Comparison of ENCODE assay signal across 13 cellular contexts in genomic region chr5:81303563-81303962, GRCh38. TPM values are rescaled to one million over a fixed set of nuclear protein-coding genes. Genes with fewer than 3 reads are reported as not detected.
DNase-seq lines count a peak whose midpoint lies in the region; TF ChIP-seq lines count a peak whose summit lies in the region.
"Had no signal": no experiment of that assay in that cellular context is flagged by ENCODE, and none has a peak within 500 bp of the region (broad histone marks: within the 10 kb centered on the region; RNA-seq: fewer than 3 reads in every experiment).

No MANE protein-coding gene starts in this region.

- H3K27me3 Mint-ChIP-seq in activated CD4-positive, alpha-beta T cell treated with anti-CD3 and anti-CD28 coated beads, Interleukin-2, amount 10 ng/mL, durations not matched to agents 24 days and 14 days, result no peaks in the 10 kb centered on the region
- H3K27me3 Mint-ChIP-seq in chondrocyte (ENCODE audit: low read depth), result no peaks in the 10 kb centered on the region
- H3K27me3 Mint-ChIP-seq in osteocyte (ENCODE audit: unreplicated experiment), result no peaks in the 10 kb centered on the region
- H3K27me3 Mint-ChIP-seq: activated naive CD4-positive, alpha-beta T cell treated with anti-CD3 and anti-CD28 coated beads, Interleukin-2, amount 10 ng/mL, durations not matched to agents 7 days and 5 days had no signal

- peaks cover 27% of the 10 kb centered on the region for H3K4me1 ChIP-seq in PC-9 (replicated peaks; ENCODE audit: insufficient read depth)

- peaks cover 42% of the 10 kb centered on the region for H3K79me2 ChIP-seq in PC-9 (ENCODE audit: low read depth)

- H3K4me3 Mint-ChIP-seq in activated CD4-positive, alpha-beta T cell treated with anti-CD3 and anti-CD28 coated beads, Interleukin-2, amount 10 ng/mL, durations not matched to agents 24 days and 14 days, result peak overlapping the region; percentile 4
- H3K4me3 Mint-ChIP-seq in chondrocyte (ENCODE audit: unreplicated experiment), result peak overlapping the region; percentile 19
- peak overlapping the region; percentile 16 for H3K4me3 Mint-ChIP-seq in osteocyte (ENCODE audit: unreplicated experiment)
- H3K4me3 Mint-ChIP-seq: activated naive CD4-positive, alpha-beta T cell treated with anti-CD3 and anti-CD28 coated beads, Interleukin-2, amount 10 ng/mL, durations not matched to agents 7 days and 5 days had no signal

- no peaks in the 10 kb centered on the region for H3K36me3 ChIP-seq in PC-9 (ENCODE audit: low read depth)

- intact Hi-C loops in activated CD4-positive, alpha-beta T cell treated with anti-CD3 and anti-CD28 coated beads, Interleukin-2, amount 10 ng/mL, durations not matched to agents 24 days and 14 days (cut with micrococcal nuclease), result loop anchor here (5.0 to 10.0 kb wide), 8 partner anchors 341 to 896 kb away; partner anchors contain the start of genes ATG10, RASGRF2, SSBP2 and ZFYVE16
- intact Hi-C loops in PC-9 (cut with micrococcal nuclease; ENCODE audit: unreplicated experiment), result no loop called here

- peak overlapping the region; percentile 88; the same call in 1 of the 2 replicates for H3K4me2 ChIP-seq in PC-9

- H3K4me1 Mint-ChIP-seq in activated CD4-positive, alpha-beta T cell treated with anti-CD3 and anti-CD28 coated beads, Interleukin-2, amount 10 ng/mL, durations not matched to agents 24 days and 14 days, result peaks cover 30% of the 10 kb centered on the region
- H3K4me1 Mint-ChIP-seq in chondrocyte (ENCODE audit: low read depth) (peaks cover 37% of the 10 kb centered on the region), osteocyte (ENCODE audit: unreplicated experiment) (peaks cover 26% of the 10 kb centered on the region)

- 0 out of 2 replicates have a peak, but pooled peaks cover under 1% of the 10 kb centered on the region for H4K20me1 ChIP-seq in PC-9 (ENCODE audit: insufficient read depth)

- H3K27ac Mint-ChIP-seq in activated CD4-positive, alpha-beta T cell treated with anti-CD3 and anti-CD28 coated beads, Interleukin-2, amount 10 ng/mL, durations not matched to agents 24 days and 14 days, result no peak overlapping the region
- no peak overlapping the region for H3K27ac Mint-ChIP-seq in chondrocyte (ENCODE audit: unreplicated experiment)
- no peak overlapping the region for H3K27ac Mint-ChIP-seq in osteocyte (ENCODE audit: unreplicated experiment)
- H3K27ac Mint-ChIP-seq: activated naive CD4-positive, alpha-beta T cell treated with anti-CD3 and anti-CD28 coated beads, Interleukin-2, amount 10 ng/mL, durations not matched to agents 7 days and 5 days had no signal

- H2AFZ ChIP-seq in PC-9, result no peak overlapping the region

- no peak overlapping the region for H3K27ac ChIP-seq in PC-9

- no peaks in the 10 kb centered on the region for H3K9me3 Mint-ChIP-seq in activated CD4-positive, alpha-beta T cell treated with anti-CD3 and anti-CD28 coated beads, Interleukin-2, amount 10 ng/mL, durations not matched to agents 24 days and 14 days
- H3K9me3 Mint-ChIP-seq in chondrocyte (ENCODE audit: low read depth), result no peaks in the 10 kb centered on the region
- no peaks in the 10 kb centered on the region for H3K9me3 Mint-ChIP-seq in osteocyte (ENCODE audit: unreplicated experiment)
- H3K9me3 Mint-ChIP-seq: activated naive CD4-positive, alpha-beta T cell treated with anti-CD3 and anti-CD28 coated beads, Interleukin-2, amount 10 ng/mL, durations not matched to agents 7 days and 5 days had no signal

- H3K27me3 ChIP-seq in PC-9 (ENCODE audit: insufficient read depth, low read depth), result no peaks in the 10 kb centered on the region

- H3K4me3 ChIP-seq in PC-9, result no peak overlapping the region

- H3K9me3 ChIP-seq in PC-9 (ENCODE audit: insufficient read depth, low read depth), result no peaks in the 10 kb centered on the region

- no TSS peak for BruUV-seq in PC-9 (replicated peaks; lab: Mats Ljungman, UMichigan)

- POLR2A ChIA-PET in PC-9 (lab: Charles Lee; ENCODE audit: unreplicated experiment), result no interaction called here

- CTCF ChIA-PET in PC-9 (lab: Charles Lee), result no interaction called here

- H3K9me2 ChIP-seq in PC-9 (ENCODE audit: insufficient read depth), result no peaks in the 10 kb centered on the region

- H3F3A ChIP-seq in PC-9 (ENCODE audit: insufficient read depth, low read depth), result no peaks in the 10 kb centered on the region

- TF ChIP-seq CTCF in PC-9 (conservative IDR thresholded peaks at IDR 0.05), result no peak
- no peak for TF ChIP-seq CTCF in chondrocyte (IDR thresholded peaks at IDR 0.05)
- no peak for TF ChIP-seq CTCF in osteocyte (IDR thresholded peaks at IDR 0.05)
- no peak for TF ChIP-seq CTCF in GM20000 (IDR thresholded peaks at IDR 0.05; ENCODE audit: extremely low read depth, missing control alignments)

- H3K36me3 Mint-ChIP-seq in activated CD4-positive, alpha-beta T cell treated with anti-CD3 and anti-CD28 coated beads, Interleukin-2, amount 10 ng/mL, durations not matched to agents 24 days and 14 days (ENCODE audit: low read depth), result peaks cover 13% of the 10 kb centered on the region
- H3K36me3 Mint-ChIP-seq in chondrocyte (ENCODE audit: low read depth) (peaks cover 5% of the 10 kb centered on the region), osteocyte (ENCODE audit: unreplicated experiment) (peaks cover 10% of the 10 kb centered on the region)

- DNase-seq in activated CD4-positive, alpha-beta T cell treated with anti-CD3 and anti-CD28 coated beads, Interleukin-2, amount 10 ng/mL, durations not matched to agents 24 days and 14 days, result no peak
- DNase-seq in activated CD4-positive, alpha-beta T cell treated with anti-CD3 and anti-CD28 coated beads, Interleukin-2, amount 50 U/mL, for 4 hours, result no peak
- peak in 1 of 2 experiments; percentile 63 for DNase-seq in PC-9
- DNase-seq in chondrocyte (ENCODE audit: low spot score), result no peak
- no peak for DNase-seq in osteocyte (ENCODE audit: extremely low spot score, unreplicated experiment)
- no peak for DNase-seq in effector CD4-positive, alpha-beta T cell
- DNase-seq in GM20000 (ENCODE audit: low spot score), result no peak
- no peak for DNase-seq in activated gamma-delta T cell treated with Interleukin-2 at 50 U/mL for 16 hours
- DNase-seq: ACHN; activated naive CD4-positive, alpha-beta T cell treated with anti-CD3 and anti-CD28 coated beads, Interleukin-2, amount 10 ng/mL, durations not matched to agents 7 days and 5 days; erythroblast; left ventricle myocardium superior; NCI-H82 had no signal

RNA-seq across cellular contexts. Expression of gene ZCCHC9, which starts 2.2 kb away (rescaled TPM):
- 48.5 and 49.7 TPM in 2 replicates for total RNA-seq in activated CD4-positive, alpha-beta T cell treated with anti-CD3 and anti-CD28 coated beads, Interleukin-2, amount 10 ng/mL, durations not matched to agents 24 days and 14 days
- 22.0 and 30.1 TPM in 2 replicates for total RNA-seq in PC-9 (2021)
- 17.5 to 23.2 TPM (median 17.7 TPM) in 3 replicates for total RNA-seq in chondrocyte
- 17.3 and 20.9 TPM in 2 replicates for total RNA-seq in osteocyte
